20 cellular contexts compared by ENCODE assay signal in genomic region chr5:102603670-102604069, GRCh38.
DNase-seq lines count a peak whose midpoint lies in the region; ATAC-seq and TF ChIP-seq lines count a peak whose summit lies in the region.
"Had no signal": no experiment of that assay in that cellular context is flagged by ENCODE, and none has a peak within 500 bp of the region (broad histone marks: within the 10 kb centered on the region; RNA-seq: fewer than 3 reads in every experiment).

No MANE protein-coding gene starts in this region.

- H3K36me3 ChIP-seq in HUES48 (ENCODE audit: control insufficient read depth, insufficient read depth, low read length) (no peaks in the 10 kb centered on the region), iPS-20b (ENCODE audit: insufficient read depth, low read depth, low read length) (no peaks in the 10 kb centered on the region), osteoblast (ENCODE audit: insufficient read depth, low read length) (no peaks in the 10 kb centered on the region)

- no peak overlapping the region for H3K23ac ChIP-seq in H9 (ENCODE audit: insufficient read length, low read depth, low read length)

- H3K56ac ChIP-seq in H9 (ENCODE audit: insufficient read length, low read depth, low read length), result no peak overlapping the region

- H3T11ph ChIP-seq in H9 (ENCODE audit: low read length), result no peak overlapping the region

- H3K14ac ChIP-seq in H9 (ENCODE audit: insufficient read depth, low read length), result no peak overlapping the region

- TF ChIP-seq CTCF in H9 (conservative IDR thresholded peaks at IDR 0.05), result no peak
- TF ChIP-seq CTCF in WTC11 (IDR thresholded peaks at IDR 0.05), result no peak
- TF ChIP-seq CTCF in osteoblast (IDR thresholded peaks at IDR 0.05; ENCODE audit: extremely low read depth, low read depth, low read length), result no peak

- no peak overlapping the region for H3K18ac ChIP-seq in H9 (ENCODE audit: insufficient read length, low read depth, low read length)

- peak overlapping the region in 2 of 3 experiments; percentile 65 to 78; a peak in 5 of 7 replicates for H3K27ac Mint-ChIP-seq in H9
- H3K27ac Mint-ChIP-seq in WTC11, result peak overlapping the region; percentile 64; the same call in 1 of the 2 replicates

- no peak overlapping the region for H3K4me3 ChIP-seq in HUES48 (ENCODE audit: low read depth, low read length)
- H3K4me3 ChIP-seq in iPS-20b (ENCODE audit: low read length), result peak overlapping the region; percentile 21; the same call in 1 of the 2 replicates
- no peak overlapping the region for H3K4me3 ChIP-seq in osteoblast (ENCODE audit: insufficient read depth, low read length)
- H3K4me3 ChIP-seq: SK-N-MC had no signal

- POLR2A ChIA-PET in WTC11 (lab: Charles Lee), result no interaction called here

- ATAC-seq in WTC11 (peak; percentile 48; the same call in 1 of the 2 replicates), GM18520 (IDR thresholded peaks at IDR 0.05; ENCODE audit: unreplicated experiment) (no peak)
- ATAC-seq: HCT116 had no signal

- H4K20me1 ChIP-seq in H9 (ENCODE audit: control insufficient read depth, insufficient read depth, insufficient read length) (no peaks in the 10 kb centered on the region), osteoblast (ENCODE audit: insufficient read depth, low read length) (no peaks in the 10 kb centered on the region)

- no peak overlapping the region for H2AK5ac ChIP-seq in H9 (ENCODE audit: insufficient read length, low read length)

- H3K4me1 Mint-ChIP-seq in H9 (peaks cover 21% of the 10 kb centered on the region in 2 experiments), WTC11 (peaks cover 29% of the 10 kb centered on the region)

- H3K23me2 ChIP-seq in H9 (ENCODE audit: insufficient read length, low read depth, low read length, poor library complexity, severe bottlenecking), result no peaks in the 10 kb centered on the region

- H4K8ac ChIP-seq in H9 (replicated peaks; ENCODE audit: insufficient read length, low read depth, low read length), result no peak overlapping the region

- no peak overlapping the region for H2BK15ac ChIP-seq in H9 (ENCODE audit: low read depth, low read length)

- H3K27me3 ChIP-seq in H9 (ENCODE audit: insufficient read depth, low read length) (no peaks in the 10 kb centered on the region), HUES48 (ENCODE audit: control insufficient read depth, insufficient read depth, low read length) (no peaks in the 10 kb centered on the region), iPS-20b (ENCODE audit: insufficient read depth, low read length) (no peaks in the 10 kb centered on the region), osteoblast (ENCODE audit: insufficient read depth, low read length) (no peaks in the 10 kb centered on the region)

- no peak overlapping the region for H4K91ac ChIP-seq in H9 (ENCODE audit: insufficient read length, low read depth, low read length)

- H3K9me3 ChIP-seq in H9 (ENCODE audit: control insufficient read depth, low read depth, low read length) (no peaks in the 10 kb centered on the region), HUES48 (ENCODE audit: control insufficient read depth, insufficient read depth, low read length) (no peaks in the 10 kb centered on the region), iPS-20b (ENCODE audit: insufficient read depth, low read depth, low read length) (no peaks in the 10 kb centered on the region), osteoblast (ENCODE audit: low read depth, low read length) (no peaks in the 10 kb centered on the region)

- H2BK120ac ChIP-seq in H9 (ENCODE audit: low read depth, low read length, poor library complexity, severe bottlenecking), result no peak overlapping the region

- H3K4me3 Mint-ChIP-seq in H9 (no peak overlapping the region; a peak in 1 of 5 replicates), WTC11 (no peak overlapping the region)

- no peak overlapping the region for H2BK5ac ChIP-seq in H9 (ENCODE audit: insufficient read length, low read length)

- H2AFZ ChIP-seq in H9 (ENCODE audit: low read length) (no peak overlapping the region), osteoblast (ENCODE audit: low read length) (no peak overlapping the region)

- no peak overlapping the region for H3K4ac ChIP-seq in H9 (ENCODE audit: low read depth, low read length)

- H3K36me3 Mint-ChIP-seq in H9 (ENCODE audit: insufficient read depth in 1 of 3, low read depth in 3 of 3) (no peaks in the 10 kb centered on the region), WTC11 (no peaks in the 10 kb centered on the region; the same call in 1 of the 2 replicates)

- H3K79me2 ChIP-seq in H9 (ENCODE audit: insufficient read depth, low read length) (no peaks in the 10 kb centered on the region), osteoblast (ENCODE audit: insufficient read depth, low read length) (no peaks in the 10 kb centered on the region)

- DNase-seq in H9 (no peak), WTC11 (ENCODE audit: low spot score) (no peak), osteoblast (ENCODE audit: insufficient read length, low spot score, missing footprints) (no peak), NCI-H510A (lab: John Stamatoyannopoulos, UW) (no peak)
- DNase-seq: ACHN; C1 segment of cervical spinal cord; DMS79 treated with DMSO at 0.1 percent for 48 hours; KG1; NCI-H1048; NCI-H1436; NCI-H2081; NK-92 treated with Interleukin-12 subunit alpha and Interleukin-12 subunit beta, amount 100 ng/mL, for 24 hours; Right ventricle myocardium superior; T-helper 1 cell; T-helper 9 cell had no signal

- CTCF ChIA-PET in WTC11 (lab: Charles Lee), result no interaction called here

- no peaks in the 10 kb centered on the region for H3K27me3 Mint-ChIP-seq in H9 (ENCODE audit: low read depth)
- H3K27me3 Mint-ChIP-seq in WTC11 (ENCODE audit: low read depth), result no peaks in the 10 kb centered on the region

- no peak overlapping the region for H3K9ac ChIP-seq in H9 (ENCODE audit: extremely low read depth, insufficient read length, low read length)
- 0 out of 2 replicates have a peak overlapping the region, but pooled peaks have one; percentile 17 for H3K9ac ChIP-seq in HUES48 (ENCODE audit: low read depth, low read length)
- no peak overlapping the region for H3K9ac ChIP-seq in iPS-20b (ENCODE audit: low read depth, low read length)

- H3K4me2 ChIP-seq in H9 (ENCODE audit: insufficient read depth, insufficient read length, low read length) (no peak overlapping the region), osteoblast (ENCODE audit: insufficient read depth, low read length) (no peak overlapping the region)

- H4K5ac ChIP-seq in H9 (ENCODE audit: insufficient read length, low read depth, low read length), result no peak overlapping the region

- H3K4me1 ChIP-seq in H9 (ENCODE audit: insufficient read depth, low read length) (no peaks in the 10 kb centered on the region; the same call in 1 of the 2 replicates), HUES48 (ENCODE audit: control insufficient read depth, insufficient read depth, low read length) (peaks cover 18% of the 10 kb centered on the region), iPS-20b (ENCODE audit: insufficient read depth, low read length) (peaks cover 16% of the 10 kb centered on the region), osteoblast (ENCODE audit: insufficient read depth, low read length) (peaks cover 14% of the 10 kb centered on the region)

- no peak overlapping the region for H2BK20ac ChIP-seq in H9 (ENCODE audit: low read depth, low read length, poor library complexity, severe bottlenecking)

- H3K9me3 Mint-ChIP-seq in H9, result no peaks in the 10 kb centered on the region
- H3K9me3 Mint-ChIP-seq in WTC11, result peaks cover 7% of the 10 kb centered on the region; the same call in 1 of the 2 replicates

- H3K79me1 ChIP-seq in H9 (ENCODE audit: insufficient read depth, low read depth, low read length, poor library complexity, severe bottlenecking), result no peaks in the 10 kb centered on the region

- no peak overlapping the region for H3K27ac ChIP-seq in H9 (ENCODE audit: insufficient read length, low read depth, low read length)
- H3K27ac ChIP-seq in HUES48 (ENCODE audit: low read depth, low read length), result peak overlapping the region; percentile 29
- H3K27ac ChIP-seq in iPS-20b (ENCODE audit: low read length), result no peak overlapping the region
- no peak overlapping the region for H3K27ac ChIP-seq in osteoblast (ENCODE audit: low read depth, low read length)
- H3K27ac ChIP-seq: SK-N-MC had no signal

- H2BK12ac ChIP-seq in H9 (ENCODE audit: insufficient read length, low read depth, low read length), result no peak overlapping the region

TF ChIP-seq in WTC11, 78 proteins besides CTCF, POLR2A, EP300 and RAD21:
- TF ChIP-seq EMX1 (CRISPR knock-in tag; IDR thresholded peaks at IDR 0.05) (no peak), IRF1 (CRISPR knock-in tag; IDR thresholded peaks at IDR 0.05) (no peak), CREB1 (CRISPR knock-in tag; IDR thresholded peaks at IDR 0.05) (no peak), TEAD1 (CRISPR knock-in tag; IDR thresholded peaks at IDR 0.05) (no peak)
